In genomic region chr1:205440476-205441317, GRCh38 we compare ENCODE assay signal across 8 cellular contexts. TPM values are rescaled to one million over a fixed set of nuclear protein-coding genes. Genes with fewer than 3 reads are reported as not detected.
DNase-seq lines count a peak whose midpoint lies in the region; TF ChIP-seq lines count a peak whose summit lies in the region.

No MANE protein-coding gene starts in this region.

- DNase-seq in Daoy (ENCODE audit: low read depth): peak; percentile 91
- peak; percentile 84 for DNase-seq in H9
- DNase-seq in NCI-H187 treated with DMSO at 0.1 percent for 48 hours (lab: John Stamatoyannopoulos, UW): peak; percentile 97
- DNase-seq in activated CD4-positive, CD25-positive, alpha-beta regulatory T cell treated with anti-CD3 and anti-CD28 coated beads, Interleukin-2, amount 50 U/mL, for 72 hours: peak; percentile 64
- no peak for DNase-seq in mesothelial cell of epicardium (ENCODE audit: low spot score in 2 of 2, unreplicated experiment in 2 of 2)
- peak; percentile 13 to 34 for DNase-seq in stimulated activated CD8-positive, alpha-beta memory T cell treated with anti-CD3 and anti-CD28 coated beads, Interleukin-7, amount 100 ng/mL, for 1 hour (ENCODE audit: low read depth in 2 of 2)
- no peak for DNase-seq in erythroblast (lab: John Stamatoyannopoulos, UW)

- H3K4ac ChIP-seq in H9 (ENCODE audit: low read depth, low read length): no peak overlapping the region

- H3K36me3 Mint-ChIP-seq in H9 (ENCODE audit: insufficient read depth in 1 of 3, low read depth in 3 of 3): peaks cover 0 to 7% (median 5%) of the 10 kb centered on the region in 3 experiments; a peak in 5 of 7 replicates
- H3K36me3 Mint-ChIP-seq in mesothelial cell of epicardium: no peaks in the 10 kb centered on the region

- no peak overlapping the region for H2BK12ac ChIP-seq in H9 (ENCODE audit: insufficient read length, low read depth, low read length)

- no peak overlapping the region for H3K4me2 ChIP-seq in H9 (ENCODE audit: insufficient read depth, insufficient read length, low read length)

- peak overlapping the region in 1 of 2 experiments; percentile 5; a peak in 1 of 5 replicates for H3K4me3 Mint-ChIP-seq in H9
- H3K4me3 Mint-ChIP-seq in mesothelial cell of epicardium: no peak overlapping the region

- H3K23me2 ChIP-seq in H9 (ENCODE audit: insufficient read length, low read depth, low read length, poor library complexity, severe bottlenecking): no peaks in the 10 kb centered on the region

- TF ChIP-seq CTCF in H9 (conservative IDR thresholded peaks at IDR 0.05) (no peak), mesothelial cell of epicardium (IDR thresholded peaks at IDR 0.05; ENCODE audit: unreplicated experiment) (no peak)

- H3K27ac Mint-ChIP-seq in H9 (peak overlapping the region; percentile 84 to 93 (median 92); a peak in 5 of 7 replicates), mesothelial cell of epicardium (peak overlapping the region; percentile 40)

- no peak overlapping the region for H4K5ac ChIP-seq in H9 (ENCODE audit: insufficient read length, low read depth, low read length)

- H2BK15ac ChIP-seq in H9 (ENCODE audit: low read depth, low read length): no peak overlapping the region

- no peak overlapping the region for H3K9ac ChIP-seq in H9 (ENCODE audit: extremely low read depth, insufficient read length, low read length)

- H2AK5ac ChIP-seq in H9 (ENCODE audit: insufficient read length, low read length): no peak overlapping the region

- TF ChIP-seq POLR2A in erythroblast (IDR thresholded peaks at IDR 0.05; ENCODE audit: low read length): no peak

- H3K18ac ChIP-seq in H9 (ENCODE audit: insufficient read length, low read depth, low read length): no peak overlapping the region

- H3K23ac ChIP-seq in H9 (ENCODE audit: insufficient read length, low read depth, low read length): no peak overlapping the region

- peaks cover 64 to 78% of the 10 kb centered on the region in 2 experiments for H3K4me1 Mint-ChIP-seq in H9
- peaks cover 61% of the 10 kb centered on the region for H3K4me1 Mint-ChIP-seq in mesothelial cell of epicardium

- no peaks in the 10 kb centered on the region for H3K27me3 ChIP-seq in H9 (ENCODE audit: insufficient read depth, low read length)

- no peaks in the 10 kb centered on the region for H3K79me2 ChIP-seq in H9 (ENCODE audit: insufficient read depth, low read length)

- H3K27ac ChIP-seq in H9 (ENCODE audit: insufficient read length, low read depth, low read length): no peak overlapping the region
- H3K27ac ChIP-seq in cingulate gyrus (ENCODE audit: low read depth, low read length): peak overlapping the region; percentile 39

- H4K8ac ChIP-seq in H9 (replicated peaks; ENCODE audit: insufficient read length, low read depth, low read length): no peak overlapping the region

- H2BK120ac ChIP-seq in H9 (ENCODE audit: low read depth, low read length, poor library complexity, severe bottlenecking): no peak overlapping the region

- H3K9me3 ChIP-seq in H9 (ENCODE audit: control insufficient read depth, low read depth, low read length): no peaks in the 10 kb centered on the region

- no peak overlapping the region for H3K56ac ChIP-seq in H9 (ENCODE audit: insufficient read length, low read depth, low read length)

- WGBS in H9 (ENCODE audit: extremely low coverage, insufficient read length, low lambda C conversion rate): no CpG with 5 or more reads among the region's 15 CpGs

- H4K20me1 ChIP-seq in H9 (ENCODE audit: control insufficient read depth, insufficient read depth, insufficient read length): no peaks in the 10 kb centered on the region

- no peak overlapping the region for H3K14ac ChIP-seq in H9 (ENCODE audit: insufficient read depth, low read length)

- H3K27me3 Mint-ChIP-seq in H9 (ENCODE audit: low read depth) (peaks cover 28% of the 10 kb centered on the region), mesothelial cell of epicardium (ENCODE audit: low read depth) (peaks cover 4% of the 10 kb centered on the region)

- H3K79me1 ChIP-seq in H9 (ENCODE audit: insufficient read depth, low read depth, low read length, poor library complexity, severe bottlenecking): no peaks in the 10 kb centered on the region

- H2BK20ac ChIP-seq in H9 (ENCODE audit: low read depth, low read length, poor library complexity, severe bottlenecking): no peak overlapping the region

- no peak overlapping the region for H3T11ph ChIP-seq in H9 (ENCODE audit: low read length)

- H3K9me3 Mint-ChIP-seq in H9 (no peaks in the 10 kb centered on the region), mesothelial cell of epicardium (no peaks in the 10 kb centered on the region)

- H3K4me1 ChIP-seq in H9 (ENCODE audit: insufficient read depth, low read length): peaks cover 36% of the 10 kb centered on the region; the same call in 1 of the 2 replicates

- no peak overlapping the region for H2BK5ac ChIP-seq in H9 (ENCODE audit: insufficient read length, low read length)

- H2AFZ ChIP-seq in H9 (ENCODE audit: low read length): no peak overlapping the region

- no peak overlapping the region for H4K91ac ChIP-seq in H9 (ENCODE audit: insufficient read length, low read depth, low read length)

RNA-seq across cellular contexts. Expression of gene BLACAT1, which starts 15.1 kb away (rescaled TPM):
- 0.30 and 0.86 TPM in 2 replicates for total RNA-seq in Daoy (2014; rRNA removed; shearing (Covaris generic))
- total RNA-seq in H9 (2021) (3.8 and 4.0 TPM in 2 replicates), mesothelial cell of epicardium (0.66 to 0.74 TPM (median 0.72 TPM) in 3 replicates)

RNA-seq across cellular contexts. Expression of gene LEMD1, which starts 18.8 kb away (rescaled TPM):
- total RNA-seq in Daoy (2014; rRNA removed; shearing (Covaris generic)): 0.74 TPM in 1 of 2 replicates, not detected in the other
- total RNA-seq in H9 (2021): 11.8 and 11.9 TPM in 2 replicates
- 1.3 to 1.9 TPM (median 1.6 TPM) in 3 replicates for total RNA-seq in mesothelial cell of epicardium

Comparison
In these comparisons a context has a peak if more than half of its experiments do, and no peak if none do; other contexts are left out.
1. DNase-seq: peak in Daoy (single experiment), H9 (single experiment), NCI-H187 treated with DMSO at 0.1 percent for 48 hours (single experiment), activated CD4-positive, CD25-positive, alpha-beta regulatory T cell treated with anti-CD3 and anti-CD28 coated beads, Interleukin-2, amount 50 U/mL, for 72 hours (single experiment) and stimulated activated CD8-positive, alpha-beta memory T cell treated with anti-CD3 and anti-CD28 coated beads, Interleukin-7, amount 100 ng/mL, for 1 hour (2 of 2); none in mesothelial cell of epicardium (0 of 2) and erythroblast (0 of 2).